ENCODE assay signal across 2 cellular contexts in the genomic region with DNA sequence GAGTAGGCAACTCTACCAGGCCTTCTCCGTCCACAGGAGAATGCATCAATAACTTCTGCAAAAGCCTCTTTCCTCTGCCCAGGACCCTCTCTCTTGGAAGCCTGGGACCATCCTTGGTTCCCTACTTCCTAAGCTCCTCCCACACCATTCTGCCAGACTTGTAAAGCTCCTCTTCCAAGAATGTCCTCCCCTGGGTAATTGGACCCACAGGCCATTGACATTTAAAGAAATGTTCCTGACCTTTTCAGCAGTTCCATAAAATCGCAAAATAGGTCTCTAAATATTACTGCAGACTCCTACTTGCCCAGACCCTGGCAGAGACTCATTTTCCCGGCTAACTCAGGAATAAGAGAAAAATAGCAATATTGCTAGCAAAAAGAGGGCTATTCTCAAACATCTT.
TF ChIP-seq lines count a peak whose summit lies in the region.

No MANE protein-coding gene starts in this region.

TF ChIP-seq in GM23338, 12 proteins besides CTCF, POLR2A, EP300 and RAD21:
- TF ChIP-seq ZNF114 (CRISPR knock-in tag; IDR thresholded peaks at IDR 0.05) (no peak), ZNF331 (CRISPR knock-in tag; IDR thresholded peaks at IDR 0.05; ENCODE audit: low read depth) (no peak)

TF ChIP-seq in H1, 55 proteins besides CTCF, POLR2A, EP300 and RAD21:
- no peak for TF ChIP-seq NRF1 (IDR thresholded peaks at IDR 0.05; ENCODE audit: low read depth, low read length)
- TF ChIP-seq HDAC2 (IDR thresholded peaks at IDR 0.05; ENCODE audit: borderline replicate concordance in 1 of 2, low read depth in 2 of 2, low read length in 2 of 2): no peak
- TF ChIP-seq ZNF274 (IDR thresholded peaks at IDR 0.05; ENCODE audit: borderline replicate concordance, extremely low read depth, low read length): no peak
- no peak for TF ChIP-seq GTF2F1 (IDR thresholded peaks at IDR 0.05; ENCODE audit: borderline replicate concordance, low read depth, low read length)
- TF ChIP-seq SP1 (IDR thresholded peaks at IDR 0.05; ENCODE audit: low read depth, low read length): no peak
- no peak for TF ChIP-seq HDAC6 (IDR thresholded peaks at IDR 0.05; ENCODE audit: low read depth, low read length)
- no peak for TF ChIP-seq TBP (IDR thresholded peaks at IDR 0.05; ENCODE audit: low read depth, low read length)
- TF ChIP-seq BRCA1 (IDR thresholded peaks at IDR 0.05; ENCODE audit: low read depth, low read length): no peak
- no peak for TF ChIP-seq KDM1A (IDR thresholded peaks at IDR 0.05; ENCODE audit: borderline replicate concordance, low read length)
- no peak for TF ChIP-seq CTBP2 (IDR thresholded peaks at IDR 0.05; ENCODE audit: borderline replicate concordance, insufficient read depth, insufficient read length, low read length)
